21 cellular contexts compared by ENCODE assay signal in the genomic region with DNA sequence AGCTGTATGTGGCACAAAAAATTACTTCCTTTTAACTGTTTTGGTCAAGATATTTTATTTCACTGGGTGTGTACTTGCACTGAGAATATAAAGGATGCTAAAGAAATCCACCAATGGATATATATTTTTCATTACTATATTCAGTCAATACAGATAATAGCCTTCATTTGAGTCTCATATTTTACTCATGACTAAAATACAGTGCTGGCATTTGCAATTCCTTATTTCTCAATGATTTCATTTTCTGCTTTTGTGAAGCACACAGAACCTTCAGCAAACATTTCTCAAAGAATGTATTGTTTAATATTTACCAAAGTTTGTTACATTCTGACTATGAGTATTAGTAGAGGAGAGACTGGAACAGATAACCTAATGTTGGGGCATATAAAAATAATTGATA.
"Had no signal": no experiment of that assay in that cellular context is flagged by ENCODE, and none has a peak within 500 bp of the region (broad histone marks: within the 10 kb centered on the region; RNA-seq: fewer than 3 reads in every experiment).

No MANE protein-coding gene starts in this region.

- H2AFZ ChIP-seq: hepatocyte had no signal

- H3K4me3 ChIP-seq: colonic mucosa, esophagus squamous epithelium, gastroesophageal sphincter, heart left ventricle, hepatocyte, left lung, lower lobe of right lung had no signal

- H3K27ac ChIP-seq: colonic mucosa, epithelial cell of prostate, esophagus squamous epithelium, gastroesophageal sphincter, heart left ventricle, hepatocyte, left lung, lower lobe of right lung had no signal

- H3K9me3 ChIP-seq: colonic mucosa, esophagus squamous epithelium, gastroesophageal sphincter, heart left ventricle, left lung, lower lobe of right lung had no signal

- H3K4me1 ChIP-seq: colonic mucosa, esophagus squamous epithelium, gastroesophageal sphincter, left lung, lower lobe of right lung had no signal

- H3K4me2 ChIP-seq: hepatocyte had no signal

- H3K27me3 ChIP-seq: colonic mucosa, esophagus squamous epithelium, gastroesophageal sphincter, heart left ventricle, hepatocyte, left lung had no signal

- ATAC-seq: effector memory CD8-positive, alpha-beta T cell; esophagus mucosa; gastroesophageal sphincter; heart left ventricle; left cardiac atrium; left lung; left ventricle myocardium superior; lower lobe of right lung had no signal

- H3K36me3 ChIP-seq: colonic mucosa, esophagus squamous epithelium, gastroesophageal sphincter, heart left ventricle, left lung, lower lobe of right lung had no signal

- DNase-seq: colonic mucosa; cortex of kidney; effector CD8-positive, alpha-beta T cell; effector memory CD8-positive, alpha-beta T cell; endodermal cell; erythroblast; esophagus squamous epithelium; foreskin fibroblast; heart left ventricle; hypothalamus; immature natural killer cell; left cardiac atrium; left lung; left ventricle myocardium superior; lower lobe of right lung; mesenchymal stem cell; midbrain had no signal
